27 cellular contexts compared by ENCODE assay signal in genomic region chr2:14647714-14648113, GRCh38. TPM values are rescaled to one million over a fixed set of nuclear protein-coding genes. Genes with fewer than 3 reads are reported as not detected.
"Had no signal": no experiment of that assay in that cellular context is flagged by ENCODE, and none has a peak within 500 bp of the region (broad histone marks: within the 10 kb centered on the region; RNA-seq: fewer than 3 reads in every experiment).

No MANE protein-coding gene starts in this region.

- ATAC-seq: gastrocnemius medialis; mucosa of descending colon; naive thymus-derived CD8-positive, alpha-beta T cell; right lobe of liver; stimulated activated effector memory CD8-positive, alpha-beta T cell treated with anti-CD3 and anti-CD28 coated beads, Interleukin-12 subunit alpha, Interleukin-12 subunit beta, amount 100 ng/mL, for 72 hours; upper lobe of right lung had no signal

- H3K4me3 ChIP-seq: dorsolateral prefrontal cortex, gastrocnemius medialis, mucosa of descending colon, ovary, psoas muscle, right lobe of liver, testis, tibial nerve, upper lobe of right lung, uterus had no signal

- H3K4me1 ChIP-seq: psoas muscle, right lobe of liver, testis, tibial nerve, upper lobe of right lung, uterus had no signal

- H3K9me3 ChIP-seq: gastrocnemius medialis, mucosa of descending colon, ovary, psoas muscle, right lobe of liver, testis, tibial nerve, upper lobe of right lung, uterus had no signal

- DNase-seq: caudate nucleus; cerebellar nuclear complex; cortex of kidney; dorsolateral prefrontal cortex; effector CD4-positive, alpha-beta T cell; gastrocnemius medialis; head of caudate nucleus; hippocampal formation; islet precursor cell; kidney glomerular epithelial cell; mesenchymal stem cell; mucosa of descending colon; naive thymus-derived CD8-positive, alpha-beta T cell; occipital lobe; ovary; posterior cingulate gyrus; psoas muscle; right lobe of liver; stimulated activated CD4-positive, alpha-beta T cell treated with anti-CD3 and anti-CD28 coated beads, Interleukin-2, amount 100 ng/mL, for 24 hours; stimulated activated CD4-positive, alpha-beta T cell treated with anti-CD3 and anti-CD28 coated beads, Interleukin-4, amount 100 ng/mL, for 24 hours; stimulated activated naive CD4-positive, alpha-beta T cell treated with Interleukin-2 at 50 U/mL for 16 hours; substantia nigra; testis; upper lobe of right lung; uterus had no signal

- H3K27me3 ChIP-seq: dorsolateral prefrontal cortex, gastrocnemius medialis, ovary, right lobe of liver, testis, tibial nerve, upper lobe of right lung, uterus had no signal

- H3K36me3 ChIP-seq: gastrocnemius medialis, ovary, right lobe of liver, tibial nerve, upper lobe of right lung, uterus had no signal

- H3K27ac ChIP-seq: dorsolateral prefrontal cortex, gastrocnemius medialis, ovary, psoas muscle, right lobe of liver, testis, tibial nerve, upper lobe of right lung, uterus had no signal

RNA-seq across cellular contexts. Expression of gene LRATD1, which starts 15.2 kb away (rescaled TPM):
- total RNA-seq: naive thymus-derived CD8-positive, alpha-beta T cell had no signal
- polyA plus RNA-seq: naive thymus-derived CD8-positive, alpha-beta T cell had no signal
